Comparison of ENCODE assay signal across 15 cellular contexts in the genomic region with DNA sequence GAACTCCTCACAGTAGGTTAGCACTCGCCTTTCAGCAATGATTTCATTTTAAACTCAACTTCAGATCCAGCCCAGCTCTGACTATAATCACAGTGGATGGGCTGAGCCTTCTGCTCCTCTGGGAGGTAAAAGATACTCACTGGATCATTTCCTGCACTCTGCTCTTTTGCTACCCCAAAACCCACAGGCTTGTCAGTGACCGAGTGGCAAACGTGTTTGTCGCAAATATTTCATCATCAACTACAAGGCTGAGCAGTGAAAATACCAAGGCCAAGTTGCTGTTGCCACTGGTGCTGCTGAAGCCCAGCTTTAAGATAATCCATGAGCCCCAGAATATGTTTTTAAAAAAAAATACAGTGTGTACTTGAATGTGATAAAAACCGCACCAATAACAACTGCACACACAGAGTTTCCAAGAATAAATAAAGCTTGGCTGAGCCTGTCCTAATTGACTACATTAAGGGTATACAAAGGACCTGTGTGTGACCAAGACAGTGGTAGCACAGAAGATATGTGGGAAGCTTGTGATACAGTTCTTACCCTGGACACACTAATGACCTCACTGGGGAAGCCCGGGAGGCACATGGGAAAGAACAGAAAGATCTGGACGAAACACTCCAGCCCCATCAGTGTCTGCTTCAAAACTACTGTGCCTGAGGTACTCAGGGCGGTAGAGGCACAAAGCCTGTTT. TPM values are rescaled to one million over a fixed set of nuclear protein-coding genes. Genes with fewer than 3 reads are reported as not detected.
DNase-seq lines count a peak whose midpoint lies in the region; ATAC-seq and TF ChIP-seq lines count a peak whose summit lies in the region.
"Had no signal": no experiment of that assay in that cellular context is flagged by ENCODE, and none has a peak within 500 bp of the region (broad histone marks: within the 10 kb centered on the region; RNA-seq: fewer than 3 reads in every experiment).

No MANE protein-coding gene starts in this region.

- intact Hi-C loops in Right ventricle myocardium superior (cut with DNase I), result no loop called here

- ATAC-seq in Right ventricle myocardium superior (ENCODE audit: poor library complexity), result peak; percentile 29
- ATAC-seq in GM18867 (IDR thresholded peaks at IDR 0.05; ENCODE audit: unreplicated experiment), result no peak
- ATAC-seq in HG03469 (IDR thresholded peaks at IDR 0.05; ENCODE audit: unreplicated experiment), result no peak
- ATAC-seq: left lung had no signal

- H3K27me3 Mint-ChIP-seq in mesothelial cell of epicardium (ENCODE audit: low read depth), result peaks cover 1% of the 10 kb centered on the region
- H3K27me3 Mint-ChIP-seq: B cell had no signal

- no peak overlapping the region for H3K27ac Mint-ChIP-seq in mesothelial cell of epicardium
- H3K27ac Mint-ChIP-seq: activated naive CD8-positive, alpha-beta T cell; B cell had no signal

- H3K4me3 Mint-ChIP-seq in mesothelial cell of epicardium, result no peak overlapping the region
- H3K4me3 Mint-ChIP-seq: activated naive CD8-positive, alpha-beta T cell; B cell had no signal

- H3K4me1 Mint-ChIP-seq in mesothelial cell of epicardium, result no peaks in the 10 kb centered on the region

- DNase-seq in COLO829 (ENCODE audit: low spot score) (peak; percentile 97), NOMO-1 treated with DMSO at 0.1 percent for 48 hours (lab: John Stamatoyannopoulos, UW; ENCODE audit: unreplicated experiment) (peak; percentile 35), Right ventricle myocardium superior (no peak), pons (ENCODE audit: low spot score) (peak; percentile 83), mesothelial cell of epicardium (ENCODE audit: low spot score in 2 of 2, unreplicated experiment in 2 of 2) (no peak), 8988T (no peak)
- DNase-seq: left lung, NCI-H1105 treated with DMSO at 0.1 percent for 48 hours, NCI-H2227 treated with DMSO at 0.1 percent for 48 hours, thyroid gland, WERI-Rb-1 had no signal

- no peaks in the 10 kb centered on the region for H3K9me3 Mint-ChIP-seq in mesothelial cell of epicardium

- no peak for TF ChIP-seq CTCF in mesothelial cell of epicardium (IDR thresholded peaks at IDR 0.05; ENCODE audit: unreplicated experiment)

- no peaks in the 10 kb centered on the region for H3K36me3 Mint-ChIP-seq in mesothelial cell of epicardium
- H3K36me3 Mint-ChIP-seq: activated naive CD8-positive, alpha-beta T cell had no signal

RNA-seq across cellular contexts. Expression of a gene that starts 41.3 kb away (rescaled TPM):
- 15.9 TPM for total RNA-seq in Right ventricle myocardium superior
- 2.6 to 3.1 TPM (median 2.7 TPM) in 3 replicates for total RNA-seq in mesothelial cell of epicardium

Comparison
In these comparisons a context has a peak if more than half of its experiments do, and no peak if none do; other contexts are left out.
1. DNase-seq: peak in COLO829 (single experiment), NOMO-1 treated with DMSO at 0.1 percent for 48 hours (single experiment) and pons (single experiment); none in Right ventricle myocardium superior (single experiment), mesothelial cell of epicardium (0 of 2) and 8988T (single experiment).